9 cellular contexts compared by ENCODE assay signal in genomic region chr9:127133739-127134167, GRCh38. TPM values are rescaled to one million over a fixed set of nuclear protein-coding genes. Genes with fewer than 3 reads are reported as not detected.
A peak's percentile ranks its signal among the peaks of the same experiment; 100 is the strongest.
DNase-seq lines count a peak whose midpoint lies in the region; ATAC-seq and TF ChIP-seq lines count a peak whose summit lies in the region.
"Had no signal": no experiment of that assay in that cellular context is flagged by ENCODE, and none has a peak within 500 bp of the region (broad histone marks: within the 10 kb centered on the region; RNA-seq: fewer than 3 reads in every experiment).

No MANE protein-coding gene starts in this region.

- peaks cover 84 to 99% (median 94%) of the 10 kb centered on the region in 3 donors for H3K4me1 ChIP-seq in skeletal muscle tissue (ENCODE audit: control insufficient read depth in 3 of 3, insufficient read depth in 3 of 3, low read length in 3 of 3)

- peak overlapping the region; percentile 98 for H3K27ac ChIP-seq in skeletal muscle tissue (ENCODE audit: low read depth, low read length)
- H3K27ac ChIP-seq: WERI-Rb-1 had no signal

- H3K9me3 ChIP-seq in skeletal muscle tissue (ENCODE audit: control insufficient read depth in 3 of 3, low read length in 3 of 3): no peaks in the 10 kb centered on the region

- in situ Hi-C loops in astrocyte of the spinal cord (cut with HindIII; ENCODE audit: low sequenced_read_pairs): no loop called here

- no peaks in the 10 kb centered on the region for H3K36me3 ChIP-seq in skeletal muscle tissue (ENCODE audit: control insufficient read depth in 3 of 3, insufficient read depth in 3 of 3, low read length in 3 of 3)
- H3K36me3 ChIP-seq: WERI-Rb-1 had no signal

- no peak for TF ChIP-seq CTCF in astrocyte of the spinal cord (IDR thresholded peaks at IDR 0.05; ENCODE audit: low read depth, low read length)

- ATAC-seq in GM19023 (IDR thresholded peaks at IDR 0.05; ENCODE audit: unreplicated experiment) (no peak), GM21367 (IDR thresholded peaks at IDR 0.05; ENCODE audit: unreplicated experiment) (no peak), GM21737 (IDR thresholded peaks at IDR 0.05; ENCODE audit: unreplicated experiment) (no peak)

- H3K4me3 ChIP-seq in astrocyte of the spinal cord (ENCODE audit: low read depth, low read length): no peak overlapping the region
- H3K4me3 ChIP-seq in skeletal muscle tissue (ENCODE audit: low read length in 3 of 3): peak overlapping the region; percentile 29 to 55 (median 34)

- DNase-seq in H4 (ENCODE audit: low spot score): peak; percentile 36
- peak; percentile 87 for DNase-seq in astrocyte of the spinal cord (ENCODE audit: low read depth, low spot score)
- DNase-seq in islet precursor cell: peak; percentile 79
- no peak for DNase-seq in UCSD-AML1 (lab: John Stamatoyannopoulos, UW; ENCODE audit: unreplicated experiment)
- DNase-seq: WERI-Rb-1 had no signal

- H3K9ac ChIP-seq in skeletal muscle tissue (ENCODE audit: low read depth in 1 of 3, low read length in 3 of 3): peak overlapping the region; percentile 79 to 90 (median 85)

- no peaks in the 10 kb centered on the region for H3K27me3 ChIP-seq in skeletal muscle tissue (ENCODE audit: control insufficient read depth in 3 of 3, insufficient read depth in 3 of 3, low read length in 3 of 3)

RNA-seq across cellular contexts. Expression of gene ANGPTL2, which starts 11.3 kb away (rescaled TPM):
- 8.8 and 13.9 TPM in 2 replicates for total RNA-seq in H4 (2014; rRNA removed; shearing (Covaris generic))
- 37.6 TPM for total RNA-seq in skeletal muscle tissue
